ENCODE assay signal across 1 cellular context in the genomic region with DNA sequence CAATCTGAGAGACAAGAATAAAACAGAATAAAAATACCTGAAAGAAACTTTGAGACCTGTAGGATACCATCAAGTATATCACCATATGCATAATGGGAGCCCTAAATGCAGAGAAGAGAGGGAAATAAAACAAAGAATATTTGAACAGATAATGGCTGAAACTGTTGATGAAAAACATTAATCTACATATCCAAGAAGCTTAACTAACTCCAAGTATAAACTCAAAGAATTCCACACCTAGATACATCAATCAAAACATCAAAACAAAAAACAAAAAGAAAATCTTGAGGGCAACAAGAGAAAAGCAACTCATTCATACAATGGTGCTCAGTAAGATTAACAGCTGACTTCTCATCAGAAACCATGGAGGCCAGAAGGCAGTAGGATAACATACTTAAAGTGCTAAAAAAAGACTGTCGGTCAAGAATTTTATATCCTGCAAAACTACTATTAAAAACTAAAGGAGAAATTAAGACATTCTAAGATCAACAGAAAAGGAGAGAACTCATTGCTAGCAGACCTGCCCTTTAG.
TF ChIP-seq lines count a peak whose summit lies in the region.

No MANE protein-coding gene starts in this region.

TF ChIP-seq in K562, 482 proteins besides CTCF, POLR2A, EP300 and RAD21 (continued from another document):
- TF ChIP-seq, protein P1, sequence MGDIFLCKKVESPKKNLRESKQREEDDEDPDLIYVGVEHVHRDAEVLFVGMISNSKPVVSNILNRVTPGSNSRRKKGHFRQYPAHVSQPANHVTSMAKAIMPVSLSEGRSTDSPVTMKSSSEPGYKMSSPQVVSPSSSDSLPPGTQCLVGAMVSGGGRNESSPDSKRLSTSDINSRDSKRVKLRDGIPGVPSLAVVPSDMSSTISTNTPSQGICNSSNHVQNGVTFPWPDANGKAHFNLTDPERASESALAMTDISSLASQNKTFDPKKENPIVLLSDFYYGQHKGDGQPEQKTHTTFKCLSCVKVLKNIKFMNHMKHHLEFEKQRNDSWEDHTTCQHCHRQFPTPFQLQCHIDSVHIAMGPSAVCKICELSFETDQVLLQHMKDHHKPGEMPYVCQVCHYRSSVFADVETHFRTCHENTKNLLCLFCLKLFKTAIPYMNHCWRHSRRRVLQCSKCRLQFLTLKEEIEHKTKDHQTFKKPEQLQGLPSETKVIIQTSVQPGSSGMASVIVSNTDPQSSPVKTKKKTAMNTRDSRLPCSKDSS (IDR thresholded peaks at IDR 0.05; ENCODE audit: low read depth, partially characterized antibody): peak; percentile 46
- peak; percentile 83 for TF ChIP-seq TRIM28 (IDR thresholded peaks at IDR 0.05)
